8 cellular contexts compared by ENCODE assay signal in genomic region chr19:47157455-47158321, GRCh38. TPM values are rescaled to one million over a fixed set of nuclear protein-coding genes. Genes with fewer than 3 reads are reported as not detected.
DNase-seq lines count a peak whose midpoint lies in the region; ATAC-seq and TF ChIP-seq lines count a peak whose summit lies in the region.

No MANE protein-coding gene starts in this region.

- no peak overlapping the region for H3K4me3 ChIP-seq in DOHH2 (ENCODE audit: low read length)
- H3K4me3 ChIP-seq in trophoblast cell (ENCODE audit: low read depth, low read length), result no peak overlapping the region

- H3K27ac Mint-ChIP-seq in activated naive CD8-positive, alpha-beta T cell, result peak overlapping the region; percentile 93

- H2AK5ac ChIP-seq in trophoblast cell (ENCODE audit: low read length), result peak overlapping the region; percentile 25

- no peak for ATAC-seq in HG03378 (IDR thresholded peaks at IDR 0.05; ENCODE audit: unreplicated experiment)

- H3K9ac ChIP-seq in trophoblast cell (ENCODE audit: low read length), result no peak overlapping the region

- H3K9me3 Mint-ChIP-seq in activated naive CD8-positive, alpha-beta T cell (ENCODE audit: low read depth), result no peaks in the 10 kb centered on the region

- peaks cover 10% of the 10 kb centered on the region for H3K36me3 Mint-ChIP-seq in activated naive CD8-positive, alpha-beta T cell

- no peak overlapping the region for H3K27ac ChIP-seq in DOHH2 (ENCODE audit: low read depth, low read length)
- peak overlapping the region; percentile 91 for H3K27ac ChIP-seq in trophoblast cell (ENCODE audit: low read depth, low read length)

- peaks cover 8% of the 10 kb centered on the region for H3F3A ChIP-seq in DOHH2 (ENCODE audit: control insufficient read depth, insufficient read depth)

- H2AFZ ChIP-seq in trophoblast cell (ENCODE audit: insufficient read depth, low read length, poor library complexity), result no peak overlapping the region

- H4K91ac ChIP-seq in trophoblast cell (ENCODE audit: low read depth, low read length), result peak overlapping the region; percentile 87

- no peak overlapping the region for H3K4ac ChIP-seq in trophoblast cell (ENCODE audit: low read depth, low read length)

- peak overlapping the region; percentile 21 for H3K18ac ChIP-seq in trophoblast cell (ENCODE audit: low read length)

- no peak overlapping the region for H4K12ac ChIP-seq in trophoblast cell (ENCODE audit: low read depth, low read length)

- peak overlapping the region; percentile 55 for H2BK12ac ChIP-seq in trophoblast cell (ENCODE audit: low read length)

- H3K36me3 ChIP-seq in DOHH2 (ENCODE audit: control insufficient read depth, low read length) (peaks cover 88% of the 10 kb centered on the region), trophoblast cell (ENCODE audit: control insufficient read depth in 1 of 2, insufficient read depth in 2 of 2, low read length in 2 of 2) (peaks cover 24% of the 10 kb centered on the region in 2 experiments)

- no peaks in the 10 kb centered on the region for H3K27me3 Mint-ChIP-seq in activated naive CD8-positive, alpha-beta T cell

- H2BK5ac ChIP-seq in trophoblast cell (ENCODE audit: low read depth, low read length, poor library complexity), result peak overlapping the region; percentile 80

- peaks cover 7% of the 10 kb centered on the region for H4K20me1 ChIP-seq in DOHH2 (ENCODE audit: control insufficient read depth, insufficient read depth, low read depth, low read length)

- DNase-seq in MV-4-11 (lab: John Stamatoyannopoulos, UW) (peak; percentile 76), cardiac septum (ENCODE audit: low spot score) (peak; percentile 78), trophoblast cell (peak; percentile 83 to 90), DMS 273 (lab: John Stamatoyannopoulos, UW; ENCODE audit: unreplicated experiment) (no peak), HPDE6-E6E7 (ENCODE audit: extremely low spot score) (no peak)

- intact Hi-C loops in cardiac septum (cut with DNase I), result loop anchor here (5.0 kb wide), 2 partner anchors 35 to 55 kb away; no protein-coding TSS in a partner anchor

- H2BK120ac ChIP-seq in trophoblast cell (ENCODE audit: insufficient read depth, low read length, poor library complexity), result peak overlapping the region; percentile 67

- no peaks in the 10 kb centered on the region for H3K9me2 ChIP-seq in DOHH2 (replicated peaks; ENCODE audit: control insufficient read depth, low read length)

- H3K4me1 ChIP-seq in DOHH2 (ENCODE audit: control insufficient read depth, low read length), result peaks cover 36% of the 10 kb centered on the region
- peaks cover 16 to 25% of the 10 kb centered on the region in 2 experiments for H3K4me1 ChIP-seq in trophoblast cell (ENCODE audit: control insufficient read depth in 1 of 2, insufficient read depth in 2 of 2, low read length in 2 of 2)

- H3K27me3 ChIP-seq in DOHH2 (ENCODE audit: control insufficient read depth, low read length) (no peaks in the 10 kb centered on the region), trophoblast cell (ENCODE audit: insufficient read depth, low read length) (no peaks in the 10 kb centered on the region)

- H3K9me3 ChIP-seq in DOHH2 (ENCODE audit: control insufficient read depth, insufficient read depth, low read length) (no peaks in the 10 kb centered on the region), trophoblast cell (ENCODE audit: insufficient read depth, low read depth, low read length) (no peaks in the 10 kb centered on the region)

- peak overlapping the region; percentile 23; the same call in 1 of the 2 replicates for H3K4me2 ChIP-seq in DOHH2 (ENCODE audit: low read length)
- peak overlapping the region; percentile 49 for H3K4me2 ChIP-seq in trophoblast cell (ENCODE audit: low read length)

- H3K4me3 Mint-ChIP-seq in activated naive CD8-positive, alpha-beta T cell, result peak overlapping the region; percentile 74

- TF ChIP-seq CTCF in DOHH2 (IDR thresholded peaks at IDR 0.05; ENCODE audit: low read depth, low read length, poor library complexity, severe bottlenecking), result no peak

- H4K8ac ChIP-seq in trophoblast cell (ENCODE audit: low read depth, low read length), result peak overlapping the region; percentile 67

- H3K79me2 ChIP-seq in DOHH2 (ENCODE audit: control insufficient read depth, low read length) (peaks cover 74% of the 10 kb centered on the region), trophoblast cell (ENCODE audit: control insufficient read depth, insufficient read depth, low read length, poor library complexity) (peaks cover 6% of the 10 kb centered on the region)

- H3K14ac ChIP-seq in trophoblast cell (ENCODE audit: low read length), result peak overlapping the region; percentile 33

- WGBS in trophoblast cell (ENCODE audit: extremely low coverage, insufficient coverage, insufficient read length), result no CpG with 5 or more reads among the region's 10 CpGs

- peaks cover 22% of the 10 kb centered on the region for H3K79me1 ChIP-seq in trophoblast cell (ENCODE audit: low read length)

- H3K4me1 Mint-ChIP-seq in activated naive CD8-positive, alpha-beta T cell (ENCODE audit: low read depth), result peaks cover 72% of the 10 kb centered on the region

- no peak overlapping the region for H3K23ac ChIP-seq in trophoblast cell (ENCODE audit: low read length)

RNA-seq across cellular contexts. Expression of gene SAE1, which starts 27.1 kb away (rescaled TPM):
- total RNA-seq in cardiac septum, result 45.0 TPM
- 152 and 161 TPM in 2 replicates for polyA plus RNA-seq in trophoblast cell (2013)

RNA-seq across cellular contexts. Expression of gene ZC3H4, which starts 44.1 kb away (rescaled TPM):
- total RNA-seq in cardiac septum, result 28.1 TPM
- polyA plus RNA-seq in trophoblast cell (2013), result 17.0 and 17.4 TPM in 2 replicates

Comparison
In these comparisons a context has a peak if more than half of its experiments do, and no peak if none do; other contexts are left out.
1. DNase-seq: peak in MV-4-11 (single experiment), cardiac septum (single experiment) and trophoblast cell (2 of 2); none in DMS 273 (single experiment) and HPDE6-E6E7 (single experiment).